8 cellular contexts compared by ENCODE assay signal in genomic region chr2:15794608-15795134, GRCh38.
"Had no signal": no experiment of that assay in that cellular context is flagged by ENCODE, and none has a peak within 500 bp of the region (broad histone marks: within the 10 kb centered on the region; RNA-seq: fewer than 3 reads in every experiment).

No MANE protein-coding gene starts in this region.

- H3K9me3 ChIP-seq: HAP-1 had no signal

- H3K27ac ChIP-seq: GM23248 had no signal

- DNase-seq: GM23248, GOT3, H7, H9, HCEC 1CT, HFFc6 had no signal

- H3K4me3 ChIP-seq: GM23248, GM23338, HAP-1 had no signal

- H3K36me3 ChIP-seq: HAP-1 had no signal

- H3K4me1 ChIP-seq: HAP-1 had no signal
